Comparison of ENCODE assay signal across 1 cellular context in genomic region chr12:102427542-102427923, GRCh38.
TF ChIP-seq lines count a peak whose summit lies in the region.

No MANE protein-coding gene starts in this region.

TF ChIP-seq in H1, 55 proteins besides CTCF, POLR2A, EP300 and RAD21 (continued from another document):
- no peak for TF ChIP-seq SP1 (IDR thresholded peaks at IDR 0.05; ENCODE audit: low read depth, low read length)
- TF ChIP-seq TBP (IDR thresholded peaks at IDR 0.05; ENCODE audit: low read depth, low read length) = no peak
- TF ChIP-seq TAF7 (optimal IDR thresholded peaks at IDR 0.05; ENCODE audit: borderline replicate concordance, low read depth, low read length) = no peak
- TF ChIP-seq RFX5 (IDR thresholded peaks at IDR 0.05; ENCODE audit: borderline replicate concordance, low read depth, low read length) = no peak
- TF ChIP-seq USF2 (IDR thresholded peaks at IDR 0.05; ENCODE audit: low read length) = no peak
- no peak for TF ChIP-seq EGR1 (IDR thresholded peaks at IDR 0.05; ENCODE audit: borderline replicate concordance, low read depth, low read length)
